In the genomic region with DNA sequence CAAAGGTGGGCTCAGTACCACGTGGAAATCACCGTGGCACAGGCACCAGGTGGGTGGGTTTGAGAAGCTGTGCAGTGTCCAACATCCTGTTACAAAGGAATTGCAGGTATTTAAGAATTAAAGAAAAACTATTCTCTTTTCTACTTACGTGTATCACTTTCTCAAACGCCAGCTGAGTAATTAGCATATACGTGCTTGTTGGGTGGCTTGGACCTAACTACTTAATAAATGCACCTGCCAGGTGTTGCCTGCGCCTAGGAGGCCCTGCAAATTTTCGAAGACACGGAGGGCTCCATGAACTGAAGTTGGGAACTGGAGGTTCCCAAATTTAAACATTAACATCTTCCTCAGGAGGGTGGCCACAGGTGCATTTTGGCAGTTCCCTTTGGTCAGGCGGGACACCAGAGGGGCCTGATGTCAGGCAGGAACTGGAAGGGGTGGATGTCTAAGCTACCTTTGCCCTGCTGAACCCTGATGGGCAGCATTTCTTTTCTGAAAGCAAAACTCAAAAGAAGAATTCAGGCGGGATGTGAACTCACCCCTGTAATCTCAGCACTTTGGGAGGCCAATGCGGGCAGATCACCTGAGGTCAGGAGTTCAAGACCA, we compare ENCODE assay signal across 7 cellular contexts.
DNase-seq lines count a peak whose midpoint lies in the region; ATAC-seq and TF ChIP-seq lines count a peak whose summit lies in the region.

No MANE protein-coding gene starts in this region.

- H4K20me1 ChIP-seq in MM.1S (ENCODE audit: insufficient read depth, low read length), result no peaks in the 10 kb centered on the region

- no peaks in the 10 kb centered on the region for H3F3A ChIP-seq in MM.1S (ENCODE audit: insufficient read depth, low read length)

- ATAC-seq in GM21447 (IDR thresholded peaks at IDR 0.05; ENCODE audit: unreplicated experiment) (peak; percentile 3), psoas muscle (no peak), GM18517 (IDR thresholded peaks at IDR 0.05; ENCODE audit: unreplicated experiment) (no peak)

- peak overlapping the region; percentile 100; the same call in 1 of the 2 replicates for H2AFZ ChIP-seq in MM.1S (ENCODE audit: low read length)

- H3K9me3 ChIP-seq in MM.1S (replicated peaks; ENCODE audit: insufficient read depth, low read length) (no peaks in the 10 kb centered on the region), psoas muscle (no peaks in the 10 kb centered on the region)

- intact Hi-C loops in dorsolateral prefrontal cortex (cut with DNase I), result loop anchor here (2.0 kb wide), 2 partner anchors 55 to 85 kb away; partner anchors contain the start of gene HS6ST1 (in 1 of the 2)
- intact Hi-C loops in psoas muscle (cut with DNase I), result loop anchor here in 1 of 2 donors (1.0 to 10.0 kb wide), 2 partner anchors 55 to 169 kb away; no protein-coding TSS in a partner anchor

- H3K9ac ChIP-seq in MM.1S (ENCODE audit: low read length), result no peak overlapping the region

- no peak for DNase-seq in MM.1S
- no peak for DNase-seq in dorsolateral prefrontal cortex
- peak in 1 of 2 donors; percentile 8 for DNase-seq in psoas muscle
- no peak for DNase-seq in Kasumi-1 (lab: John Stamatoyannopoulos, UW)
- DNase-seq in NOMO-1 treated with DMSO at 0.1 percent for 48 hours (lab: John Stamatoyannopoulos, UW; ENCODE audit: unreplicated experiment), result no peak

- H3K27ac ChIP-seq in MM.1S (ENCODE audit: low read length) (no peak overlapping the region), dorsolateral prefrontal cortex (peak overlapping the region in 39 of 59 donors; percentile 16 to 91 (median 82)), psoas muscle (peak overlapping the region; percentile 92)

- H3K4me3 ChIP-seq in MM.1S (ENCODE audit: low read length) (peak overlapping the region; percentile 77; the same call in 1 of the 2 replicates), dorsolateral prefrontal cortex (peak overlapping the region in 57 of 59 donors; percentile 48 to 92 (median 79)), psoas muscle (peak overlapping the region; percentile 91)

- WGBS in psoas muscle, 3 donors, result 46 to 53% (median 51%) methylated on average over 11 of the region's 11 CpGs

- H3K9me2 ChIP-seq in MM.1S (replicated peaks; ENCODE audit: insufficient read depth, low read length), result no peaks in the 10 kb centered on the region

- H3K4me1 ChIP-seq in MM.1S (ENCODE audit: low read length), result no peaks in the 10 kb centered on the region
- H3K4me1 ChIP-seq in psoas muscle, result peaks cover 4% of the 10 kb centered on the region

- TF ChIP-seq CTCF in MM.1S (IDR thresholded peaks at IDR 0.05; ENCODE audit: low read length), result no peak
- peak in 11 of 56 donors; percentile 1 to 14 (median 5) for TF ChIP-seq CTCF in dorsolateral prefrontal cortex (IDR thresholded peaks at IDR 0.05 in 54 of 56, conservative IDR thresholded peaks at IDR 0.05 in 2 of 56; ENCODE audit: low read depth in 1 of 56, partially characterized antibody in 56 of 56)
- no peak for TF ChIP-seq CTCF in psoas muscle (IDR thresholded peaks at IDR 0.05)

- no peaks in the 10 kb centered on the region for H3K36me3 ChIP-seq in MM.1S (replicated peaks; ENCODE audit: insufficient read depth, low read length)
- H3K36me3 ChIP-seq in psoas muscle (ENCODE audit: insufficient read depth in 1 of 2, low read depth in 1 of 2), result no peaks in the 10 kb centered on the region

- no peaks in the 10 kb centered on the region for H3K79me2 ChIP-seq in MM.1S (ENCODE audit: low read length)

- H3K4me2 ChIP-seq in MM.1S (ENCODE audit: low read depth, low read length), result peak overlapping the region; percentile 80; the same call in 1 of the 2 replicates

- no peaks in the 10 kb centered on the region for H3K27me3 ChIP-seq in MM.1S (replicated peaks; ENCODE audit: insufficient read depth, low read length)
- no peaks in the 10 kb centered on the region for H3K27me3 ChIP-seq in dorsolateral prefrontal cortex
- no peaks in the 10 kb centered on the region for H3K27me3 ChIP-seq in psoas muscle (ENCODE audit: insufficient read depth in 3 of 3, low read length in 2 of 3)
